In the genomic region with DNA sequence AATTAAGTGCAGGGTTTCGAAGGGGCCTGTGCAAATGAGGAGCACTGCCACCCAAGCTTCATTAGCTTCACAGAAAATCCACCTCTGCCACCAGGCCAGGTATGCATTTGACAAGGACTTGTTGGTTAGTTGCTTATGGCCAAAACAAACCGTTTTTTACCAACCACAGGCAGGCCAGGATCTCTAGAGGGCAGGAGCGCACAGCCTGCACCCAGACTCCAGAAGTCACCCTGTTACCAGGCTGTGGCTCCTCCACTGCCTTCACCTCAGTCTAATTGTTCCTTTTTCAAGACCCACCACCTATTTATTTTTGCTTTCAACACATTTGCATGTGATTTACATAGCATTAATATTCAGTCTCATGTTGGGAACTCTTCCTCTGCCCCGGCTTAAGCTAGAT, we compare ENCODE assay signal across 12 cellular contexts.
DNase-seq lines count a peak whose midpoint lies in the region; ATAC-seq, FAIRE-seq and TF ChIP-seq lines count a peak whose summit lies in the region.
"Had no signal": no experiment of that assay in that cellular context is flagged by ENCODE, and none has a peak within 500 bp of the region (broad histone marks: within the 10 kb centered on the region; RNA-seq: fewer than 3 reads in every experiment).

No MANE protein-coding gene starts in this region.

- H3K9me3 ChIP-seq in right lobe of liver = no peaks in the 10 kb centered on the region
- H3K9me3 ChIP-seq: SJSA1 had no signal

- no peak overlapping the region for H3K27ac Mint-ChIP-seq in effector memory CD8-positive, alpha-beta T cell

- no peaks in the 10 kb centered on the region for H3K36me3 ChIP-seq in right lobe of liver
- H3K36me3 ChIP-seq: SJSA1 had no signal

- H3K4me3 ChIP-seq in right lobe of liver = no peak overlapping the region
- H3K4me3 ChIP-seq: SJSA1 had no signal

- ATAC-seq in right lobe of liver (peak in 3 of 4 donors; percentile 9 to 63 (median 54)), GM19452 (IDR thresholded peaks at IDR 0.05; ENCODE audit: unreplicated experiment) (no peak), HG03442 (IDR thresholded peaks at IDR 0.05; ENCODE audit: unreplicated experiment) (no peak)
- ATAC-seq in effector memory CD8-positive, alpha-beta T cell (replicated peaks) = no peak

- WGBS in right lobe of liver (ENCODE audit: insufficient coverage, low coverage, low lambda C conversion rate, missing lambda C conversion rate) = 47% methylated on average over 3 of the region's 4 CpGs

- DNase-seq in NCI-H2196 treated with DMSO at 0.1 percent for 48 hours (lab: John Stamatoyannopoulos, UW; ENCODE audit: unreplicated experiment) (peak; percentile 19), NCI-H2196 (lab: John Stamatoyannopoulos, UW; ENCODE audit: unreplicated experiment) (no peak), HTR-8/SVneo (ENCODE audit: insufficient read length, low spot score) (no peak), astrocyte of the hippocampus (ENCODE audit: low read depth, low spot score) (peak; percentile 50), right lobe of liver (no peak)
- DNase-seq in effector memory CD8-positive, alpha-beta T cell = no peak
- DNase-seq: central memory CD4-positive, alpha-beta T cell had no signal

- FAIRE-seq in HTR-8/SVneo (lab: Jason Lieb, UNC) = peak; percentile 49

- no peak overlapping the region for H3K27ac ChIP-seq in right lobe of liver
- H3K27ac ChIP-seq: C4-2B, SJSA1 had no signal

- TF ChIP-seq CTCF in right lobe of liver (IDR thresholded peaks at IDR 0.05) = peak in 2 of 4 donors; percentile 14 to 25

- peaks cover 26 to 30% of the 10 kb centered on the region in 2 donors for H3K4me1 Mint-ChIP-seq in effector memory CD8-positive, alpha-beta T cell (ENCODE audit: low read depth in 2 of 2)

- no peak for TF ChIP-seq POLR2A in right lobe of liver (IDR thresholded peaks at IDR 0.05)

- intact Hi-C loops in right lobe of liver (cut with DNase I) = no loop called here

- peaks cover 9% of the 10 kb centered on the region for H3K36me3 Mint-ChIP-seq in effector memory CD8-positive, alpha-beta T cell (ENCODE audit: insufficient read depth)

- H3K27me3 Mint-ChIP-seq in effector memory CD8-positive, alpha-beta T cell = peaks cover 86 to 100% of the 10 kb centered on the region in 2 donors

- no peaks in the 10 kb centered on the region for H3K4me1 ChIP-seq in right lobe of liver

- H3K9me3 Mint-ChIP-seq in effector memory CD8-positive, alpha-beta T cell = peaks cover 0 to 2% of the 10 kb centered on the region in 2 donors
- H3K9me3 Mint-ChIP-seq: neural crest cell had no signal

- no peaks in the 10 kb centered on the region for H3K27me3 ChIP-seq in right lobe of liver
- H3K27me3 ChIP-seq: SJSA1 had no signal

- no peak overlapping the region for H3K4me3 Mint-ChIP-seq in effector memory CD8-positive, alpha-beta T cell
- H3K4me3 Mint-ChIP-seq: neural crest cell had no signal

Comparison
In these comparisons a context has a peak if more than half of its experiments do, and no peak if none do; other contexts are left out.
1. DNase-seq: peak in NCI-H2196 treated with DMSO at 0.1 percent for 48 hours (single experiment) and astrocyte of the hippocampus (single experiment); none in NCI-H2196 (single experiment), HTR-8/SVneo (single experiment), right lobe of liver (0 of 3) and effector memory CD8-positive, alpha-beta T cell (0 of 3).
2. ATAC-seq: peak in right lobe of liver (3 of 4); none in GM19452 (single experiment), HG03442 (single experiment) and effector memory CD8-positive, alpha-beta T cell (single experiment).